Comparison of ENCODE assay signal across 28 cellular contexts in the genomic region with DNA sequence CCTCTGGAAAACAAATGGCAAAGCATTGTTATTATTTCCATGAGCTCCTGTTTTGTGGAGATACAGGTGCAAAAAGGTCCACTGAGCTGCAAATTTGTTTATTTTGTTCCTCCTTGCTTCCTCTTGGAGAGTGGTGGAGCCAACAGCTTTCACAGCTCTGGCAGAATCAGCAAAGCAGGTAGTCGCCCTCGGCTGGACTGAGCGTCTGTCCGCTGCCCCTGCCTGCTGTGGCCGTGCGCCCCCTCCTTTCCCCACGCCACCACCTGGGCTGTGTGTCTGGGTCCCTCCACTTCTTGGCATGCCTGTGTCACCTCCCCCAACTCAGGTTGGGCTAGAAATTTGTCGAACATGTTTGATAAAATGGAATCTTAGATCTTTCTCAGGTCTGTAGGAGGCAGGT.
"Had no signal": no experiment of that assay in that cellular context is flagged by ENCODE, and none has a peak within 500 bp of the region (broad histone marks: within the 10 kb centered on the region; RNA-seq: fewer than 3 reads in every experiment).

No MANE protein-coding gene starts in this region.

- ATAC-seq: effector memory CD8-positive, alpha-beta T cell; mucosa of descending colon; natural killer cell treated with Interleukin-12 subunit alpha and Interleukin-12 subunit beta and Interleukin-15 and Interleukin-18, amount 100 ng/mL, for 72 hours; stimulated activated memory B cell treated with anti-CD40 and anti-IgM and Interleukin-4, amounts not matched to agents 10 μg/mL and 1 μg/mL and 100 μg/mL, for 72 hours; stimulated activated naive CD8-positive, alpha-beta T cell treated with anti-CD3 and anti-CD28 coated beads, Interleukin-15, Interleukin-2, amounts not matched to agents 100 U/mL and 50 U/mL, for 24 hours; upper lobe of right lung had no signal

- DNase-seq: dermis blood vessel endothelial cell; effector memory CD8-positive, alpha-beta T cell; erythroblast; esophagus squamous epithelium; foreskin melanocyte; glutamatergic neuron; hypothalamus; immature natural killer cell; islet precursor cell; kidney glomerular epithelial cell; mesenchymal stem cell; mucosa of descending colon; naive B cell; sigmoid colon; spleen; stimulated activated CD4-positive, alpha-beta T cell treated with anti-CD3 and anti-CD28 coated beads, Interleukin-4, amount 100 ng/mL, for 4 hours; stimulated activated naive CD8-positive, alpha-beta T cell treated with anti-CD3 and anti-CD28 coated beads, Interleukin-15, Interleukin-2, amounts not matched to agents 100 U/mL and 50 U/mL, for 24 hours; substantia nigra; testis; upper lobe of right lung; uterus had no signal

- H3K9ac ChIP-seq: parathyroid adenoma had no signal

- H3K4me3 ChIP-seq: coronary artery, esophagus squamous epithelium, mucosa of descending colon, sigmoid colon, spleen, testis, tibial nerve, upper lobe of right lung, uterus had no signal

- FAIRE-seq: endometrium had no signal

- H3K27ac ChIP-seq: coronary artery, esophagus squamous epithelium, neutrophil, parathyroid adenoma, sigmoid colon, spleen, testis, tibial nerve, upper lobe of right lung, uterus had no signal

- H2AFZ ChIP-seq: parathyroid adenoma had no signal

- H3K9me3 ChIP-seq: esophagus squamous epithelium, mucosa of descending colon, neutrophil, sigmoid colon, spleen, testis, tibial nerve, upper lobe of right lung, uterus had no signal

- H3K36me3 ChIP-seq: neutrophil, sigmoid colon, spleen, tibial nerve, upper lobe of right lung, uterus had no signal

- H3K27me3 ChIP-seq: esophagus squamous epithelium, sigmoid colon, testis, tibial nerve, upper lobe of right lung, uterus had no signal

- H3K4me1 ChIP-seq: parathyroid adenoma, uterus had no signal
